In genomic region chr2:38097611-38098350, GRCh38 we compare ENCODE assay signal across 11 cellular contexts.
DNase-seq lines count a peak whose midpoint lies in the region; ATAC-seq and TF ChIP-seq lines count a peak whose summit lies in the region.
"Had no signal": no experiment of that assay in that cellular context is flagged by ENCODE, and none has a peak within 500 bp of the region (broad histone marks: within the 10 kb centered on the region; RNA-seq: fewer than 3 reads in every experiment).

No MANE protein-coding gene starts in this region.

- POLR2A ChIA-PET in HEK293 (lab: Yijun Ruan, JAX): no interaction called here

- no peak for ATAC-seq in stimulated activated memory B cell treated with anti-CD40 and anti-IgM and Interleukin-4, amounts not matched to agents 10 μg/mL and 1 μg/mL and 100 μg/mL, for 72 hours
- ATAC-seq in GM19452 (IDR thresholded peaks at IDR 0.05; ENCODE audit: unreplicated experiment) (no peak), HG03432 (IDR thresholded peaks at IDR 0.05; ENCODE audit: unreplicated experiment) (no peak)

- H3K4me1 Mint-ChIP-seq in stimulated activated memory B cell treated with anti-CD40 and anti-IgM and Interleukin-4, amounts not matched to agents 10 μg/mL and 1 μg/mL and 100 μg/mL, for 72 hours: peaks cover 18% of the 10 kb centered on the region
- H3K4me1 Mint-ChIP-seq in activated naive CD4-positive, alpha-beta T cell treated with anti-CD3 and anti-CD28 coated beads, Interleukin-2, amount 10 ng/mL, durations not matched to agents 7 days and 5 days: peaks cover 24% of the 10 kb centered on the region

- no peaks in the 10 kb centered on the region for H3K27me3 ChIP-seq in adipocyte (replicated peaks; ENCODE audit: control insufficient read depth, insufficient read depth, low read length)
- H3K27me3 ChIP-seq in iPS-20b (ENCODE audit: insufficient read depth, low read length): peaks cover 67% of the 10 kb centered on the region

- CTCF ChIA-PET in HEK293 (lab: Yijun Ruan, JAX): interaction anchor here (0.8 kb wide), 1 partner anchor 18 kb away, joined by 3 read pairs; no protein-coding TSS in a partner anchor
- CTCF ChIA-PET in activated naive CD4-positive, alpha-beta T cell treated with anti-CD3 and anti-CD28 coated beads, Interleukin-2, amount 10 ng/mL, durations not matched to agents 7 days and 5 days (lab: Charles Lee): interaction anchor here (0.9 to 4.5 kb wide), 2 partner anchors 16 to 21 kb away, joined by 3 to 18 read pairs; partner anchors contain the start of gene CYP1B1

- peak overlapping the region; percentile 0 for H3K27ac Mint-ChIP-seq in stimulated activated memory B cell treated with anti-CD40 and anti-IgM and Interleukin-4, amounts not matched to agents 10 μg/mL and 1 μg/mL and 100 μg/mL, for 72 hours
- no peak overlapping the region for H3K27ac Mint-ChIP-seq in activated naive CD4-positive, alpha-beta T cell treated with anti-CD3 and anti-CD28 coated beads, Interleukin-2, amount 10 ng/mL, durations not matched to agents 7 days and 5 days

- H3K27ac ChIP-seq in HEK293 (ENCODE audit: extremely low read depth, low read depth, low read length) (peak overlapping the region; percentile 25; the same call in 1 of the 2 replicates), iPS-20b (ENCODE audit: low read length) (no peak overlapping the region)
- H3K27ac ChIP-seq: parathyroid adenoma had no signal

- no peaks in the 10 kb centered on the region for H3K36me3 Mint-ChIP-seq in stimulated activated memory B cell treated with anti-CD40 and anti-IgM and Interleukin-4, amounts not matched to agents 10 μg/mL and 1 μg/mL and 100 μg/mL, for 72 hours
- no peaks in the 10 kb centered on the region for H3K36me3 Mint-ChIP-seq in activated naive CD4-positive, alpha-beta T cell treated with anti-CD3 and anti-CD28 coated beads, Interleukin-2, amount 10 ng/mL, durations not matched to agents 7 days and 5 days

- H3K4me3 Mint-ChIP-seq in stimulated activated memory B cell treated with anti-CD40 and anti-IgM and Interleukin-4, amounts not matched to agents 10 μg/mL and 1 μg/mL and 100 μg/mL, for 72 hours: peak overlapping the region; percentile 32
- H3K4me3 Mint-ChIP-seq in activated naive CD4-positive, alpha-beta T cell treated with anti-CD3 and anti-CD28 coated beads, Interleukin-2, amount 10 ng/mL, durations not matched to agents 7 days and 5 days: no peak overlapping the region

- H3K9ac ChIP-seq in adipocyte (ENCODE audit: low read length) (peak overlapping the region; percentile 92), iPS-20b (ENCODE audit: low read depth, low read length) (no peak overlapping the region)
- H3K9ac ChIP-seq: parathyroid adenoma had no signal

- peaks cover 42% of the 10 kb centered on the region for H3K4me1 ChIP-seq in HEK293 (ENCODE audit: control insufficient read depth, insufficient read depth, low read length)
- peaks cover 54% of the 10 kb centered on the region for H3K4me1 ChIP-seq in adipocyte (ENCODE audit: control insufficient read depth, insufficient read depth, low read length)
- peaks cover 50% of the 10 kb centered on the region for H3K4me1 ChIP-seq in iPS-20b (ENCODE audit: insufficient read depth, low read length)
- H3K4me1 ChIP-seq: parathyroid adenoma had no signal

- H3K4me3 ChIP-seq in HEK293 (ENCODE audit: low read depth, low read length) (no peak overlapping the region), adipocyte (ENCODE audit: low read length) (peak overlapping the region; percentile 79), iPS-20b (ENCODE audit: low read length) (peak overlapping the region; percentile 63)

- TF ChIP-seq CTCF in HEK293 (tag by site-specific recombination; IDR thresholded peaks at IDR 0.05): no peak

- H3K36me3 ChIP-seq in HEK293 (ENCODE audit: control insufficient read depth in 2 of 2, insufficient read depth in 1 of 2, low read length in 2 of 2) (no peaks in the 10 kb centered on the region), adipocyte (ENCODE audit: control insufficient read depth, insufficient read depth, low read length, severe bottlenecking) (no peaks in the 10 kb centered on the region), iPS-20b (ENCODE audit: insufficient read depth, low read depth, low read length) (no peaks in the 10 kb centered on the region)

- no peaks in the 10 kb centered on the region for H3K9me3 Mint-ChIP-seq in stimulated activated memory B cell treated with anti-CD40 and anti-IgM and Interleukin-4, amounts not matched to agents 10 μg/mL and 1 μg/mL and 100 μg/mL, for 72 hours
- H3K9me3 Mint-ChIP-seq in activated naive CD4-positive, alpha-beta T cell treated with anti-CD3 and anti-CD28 coated beads, Interleukin-2, amount 10 ng/mL, durations not matched to agents 7 days and 5 days: no peaks in the 10 kb centered on the region

- H3K9me3 ChIP-seq in HEK293 (ENCODE audit: control insufficient read depth, insufficient read depth, low read depth, low read length): no peaks in the 10 kb centered on the region
- H3K9me3 ChIP-seq in adipocyte (ENCODE audit: control insufficient read depth, low read length): no peaks in the 10 kb centered on the region
- H3K9me3 ChIP-seq in iPS-20b (ENCODE audit: insufficient read depth, low read depth, low read length): no peaks in the 10 kb centered on the region

- peaks cover 50% of the 10 kb centered on the region for H3K27me3 Mint-ChIP-seq in stimulated activated memory B cell treated with anti-CD40 and anti-IgM and Interleukin-4, amounts not matched to agents 10 μg/mL and 1 μg/mL and 100 μg/mL, for 72 hours
- H3K27me3 Mint-ChIP-seq in activated naive CD4-positive, alpha-beta T cell treated with anti-CD3 and anti-CD28 coated beads, Interleukin-2, amount 10 ng/mL, durations not matched to agents 7 days and 5 days: peaks cover 63% of the 10 kb centered on the region

- DNase-seq in adipocyte (ENCODE audit: low read depth) (peak; percentile 56), T-helper 1 cell (no peak)
- DNase-seq in activated naive CD4-positive, alpha-beta T cell treated with anti-CD3 and anti-CD28 coated beads, Interleukin-2, amount 10 ng/mL, durations not matched to agents 7 days and 5 days: no peak
- DNase-seq: MM.1S, NCI-H774 had no signal

TF ChIP-seq in HEK293, 187 proteins besides CTCF, POLR2A, EP300 and RAD21 (continues in another document):
- no peak for TF ChIP-seq ZNF530 (tag by site-specific recombination; IDR thresholded peaks at IDR 0.05; ENCODE audit: low read depth)
- no peak for TF ChIP-seq ZNF404 (tag by site-specific recombination; IDR thresholded peaks at IDR 0.05)
- TF ChIP-seq ZNF510 (tag by site-specific recombination; IDR thresholded peaks at IDR 0.05; ENCODE audit: insufficient replicate concordance): no peak
- TF ChIP-seq ZNF639 (tag by site-specific recombination; IDR thresholded peaks at IDR 0.05): no peak
- TF ChIP-seq ZNF521 (tag by site-specific recombination; IDR thresholded peaks at IDR 0.05): no peak
- TF ChIP-seq ZBTB6 (tag by site-specific recombination; IDR thresholded peaks at IDR 0.05): no peak
- no peak for TF ChIP-seq ZFP3 (tag by site-specific recombination; IDR thresholded peaks at IDR 0.05; ENCODE audit: low read depth)
- TF ChIP-seq ZNF18 (tag by site-specific recombination; IDR thresholded peaks at IDR 0.05): no peak
- TF ChIP-seq PATZ1 (tag by site-specific recombination; IDR thresholded peaks at IDR 0.05): no peak
- TF ChIP-seq ZNF624 (tag by site-specific recombination; IDR thresholded peaks at IDR 0.05): no peak
